ENCODE assay signal across 9 cellular contexts in the genomic region with DNA sequence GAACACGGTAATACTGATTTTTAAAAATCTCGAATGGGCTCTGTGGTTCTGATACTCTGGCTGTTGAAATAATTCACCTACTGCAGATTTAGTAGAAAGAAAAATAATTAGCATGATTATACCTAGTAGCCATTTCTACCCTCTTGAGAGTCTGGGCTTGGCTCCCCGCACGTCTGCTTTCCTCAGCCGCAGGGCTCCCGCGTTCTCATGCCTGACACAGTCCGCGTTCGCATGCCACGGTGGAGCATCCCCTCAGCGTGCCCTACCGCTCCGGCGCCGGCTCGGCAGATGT. TPM values are rescaled to one million over a fixed set of nuclear protein-coding genes. Genes with fewer than 3 reads are reported as not detected.
A peak's percentile ranks its signal among the peaks of the same experiment; 100 is the strongest.
DNase-seq lines count a peak whose midpoint lies in the region; ATAC-seq, FAIRE-seq and TF ChIP-seq lines count a peak whose summit lies in the region.
"Had no signal": no experiment of that assay in that cellular context is flagged by ENCODE, and none has a peak within 500 bp of the region (broad histone marks: within the 10 kb centered on the region; RNA-seq: fewer than 3 reads in every experiment).

No MANE protein-coding gene starts in this region.

- 0% methylated on average over 17 of the region's 17 CpGs for WGBS in right cardiac atrium
- 0% methylated on average over 17 of the region's 17 CpGs for WGBS in small intestine, 3 donors

- POLR2A ChIA-PET in HEK293 (lab: Yijun Ruan, JAX): interaction anchor here (0.7 to 1.5 kb wide), 7 partner anchors 13 to 263 kb away, joined by 3 to 25 read pairs (median 4); a partner anchor contains a TSS
- POLR2A ChIA-PET in activated CD4-positive, alpha-beta memory T cell treated with anti-CD3 and anti-CD28 coated beads, Interleukin-2, amount 10 ng/mL, durations not matched to agents 7 days and 5 days (lab: Charles Lee): interaction anchor here (0.7 to 1.9 kb wide), 13 partner anchors 8 to 844 kb away, joined by 3 to 21 read pairs (median 4); a partner anchor contains a TSS

- H3K9me3 ChIP-seq in HEK293 (ENCODE audit: control insufficient read depth, insufficient read depth, low read depth, low read length) (no peaks in the 10 kb centered on the region), right cardiac atrium (ENCODE audit: control insufficient read depth, low read length) (no peaks in the 10 kb centered on the region), small intestine (ENCODE audit: control insufficient read depth, low read depth) (no peaks in the 10 kb centered on the region)

- H3K36me3 ChIP-seq in HEK293 (ENCODE audit: control insufficient read depth in 2 of 2, insufficient read depth in 1 of 2, low read length in 2 of 2): peaks cover 3 to 16% of the 10 kb centered on the region in 2 experiments; a peak in 2 of 3 replicates
- no peaks in the 10 kb centered on the region for H3K36me3 ChIP-seq in small intestine (ENCODE audit: control insufficient read depth in 2 of 2, insufficient read depth in 2 of 2, low read length in 2 of 2)

- peak overlapping the region; percentile 71 for H3K4me3 ChIP-seq in HEK293 (ENCODE audit: low read depth, low read length)
- peak overlapping the region; percentile 59 for H3K4me3 ChIP-seq in right cardiac atrium (ENCODE audit: low read length)
- H3K4me3 ChIP-seq in small intestine (ENCODE audit: low read depth in 1 of 2, low read length in 2 of 2): peak overlapping the region; percentile 62 to 98

- no peaks in the 10 kb centered on the region for H3K27me3 Mint-ChIP-seq in activated CD4-positive, alpha-beta memory T cell treated with anti-CD3 and anti-CD28 coated beads, Interleukin-2, amount 10 ng/mL, durations not matched to agents 7 days and 5 days

- no peak for FAIRE-seq in small intestine (lab: Jason Lieb, UNC)
- FAIRE-seq: islet of Langerhans had no signal

- peak overlapping the region; percentile 99 for H3K27ac Mint-ChIP-seq in activated CD4-positive, alpha-beta memory T cell treated with anti-CD3 and anti-CD28 coated beads, Interleukin-2, amount 10 ng/mL, durations not matched to agents 7 days and 5 days

- intact Hi-C loops in right cardiac atrium (cut with DNase I): loop anchor here in 1 of 4 donors (5.0 kb wide), 1 partner anchor 44 kb away; no protein-coding TSS in a partner anchor

- CTCF ChIA-PET in HEK293 (lab: Yijun Ruan, JAX): interaction anchor here (0.8 kb wide), 1 partner anchor 176 kb away, joined by 4 read pairs; no protein-coding TSS in a partner anchor
- CTCF ChIA-PET in activated CD4-positive, alpha-beta memory T cell treated with anti-CD3 and anti-CD28 coated beads, Interleukin-2, amount 10 ng/mL, durations not matched to agents 7 days and 5 days (lab: Charles Lee): interaction anchor here (0.8 to 1.5 kb wide), 5 partner anchors 9 to 222 kb away, joined by 3 to 10 read pairs (median 4); no protein-coding TSS in a partner anchor

- no peak for TF ChIP-seq CTCF in HEK293 (tag by site-specific recombination; IDR thresholded peaks at IDR 0.05)

- ATAC-seq in right cardiac atrium: no peak
- ATAC-seq in activated CD4-positive, CD25-positive, alpha-beta regulatory T cell treated with anti-CD3 and anti-CD28 coated beads, Interleukin-2, amount 50 U/mL, for 24 hours: no peak
- ATAC-seq in HG03108 (IDR thresholded peaks at IDR 0.05; ENCODE audit: unreplicated experiment): no peak

- no peaks in the 10 kb centered on the region for H3K4me1 ChIP-seq in HEK293 (ENCODE audit: control insufficient read depth, insufficient read depth, low read length)
- no peaks in the 10 kb centered on the region for H3K4me1 ChIP-seq in right cardiac atrium (ENCODE audit: control insufficient read depth, insufficient read depth, low read length)
- H3K4me1 ChIP-seq in small intestine (ENCODE audit: control insufficient read depth in 2 of 2, insufficient read depth in 1 of 2, low read depth in 1 of 2, low read length in 1 of 2): peaks cover 0 to 2% of the 10 kb centered on the region in 2 donors

- DNase-seq in activated CD4-positive, alpha-beta memory T cell treated with anti-CD3 and anti-CD28 coated beads, Interleukin-2, amount 10 ng/mL, durations not matched to agents 7 days and 5 days: no peak
- DNase-seq in right cardiac atrium: no peak
- no peak for DNase-seq in small intestine
- no peak for DNase-seq in NCI-H1048 (lab: John Stamatoyannopoulos, UW)
- no peak for DNase-seq in activated effector memory CD4-positive, alpha-beta T cell treated with Interleukin-2 at 50 U/mL for 16 hours

- H3K27ac ChIP-seq in HEK293 (ENCODE audit: extremely low read depth, low read depth, low read length) (peak overlapping the region; percentile 100), right cardiac atrium (ENCODE audit: low read length) (peak overlapping the region; percentile 78), small intestine (ENCODE audit: low read depth in 1 of 2, low read length in 1 of 2) (peak overlapping the region; percentile 98 to 99)

- peaks cover 24% of the 10 kb centered on the region for H3K4me1 Mint-ChIP-seq in activated CD4-positive, alpha-beta memory T cell treated with anti-CD3 and anti-CD28 coated beads, Interleukin-2, amount 10 ng/mL, durations not matched to agents 7 days and 5 days

- H3K4me3 Mint-ChIP-seq in activated CD4-positive, alpha-beta memory T cell treated with anti-CD3 and anti-CD28 coated beads, Interleukin-2, amount 10 ng/mL, durations not matched to agents 7 days and 5 days: peak overlapping the region; percentile 96

- H3K36me3 Mint-ChIP-seq in activated CD4-positive, alpha-beta memory T cell treated with anti-CD3 and anti-CD28 coated beads, Interleukin-2, amount 10 ng/mL, durations not matched to agents 7 days and 5 days (ENCODE audit: low read depth): peaks cover 31% of the 10 kb centered on the region

- H3K9me3 Mint-ChIP-seq in activated CD4-positive, alpha-beta memory T cell treated with anti-CD3 and anti-CD28 coated beads, Interleukin-2, amount 10 ng/mL, durations not matched to agents 7 days and 5 days: no peaks in the 10 kb centered on the region

- H3K27me3 ChIP-seq in right cardiac atrium (ENCODE audit: control insufficient read depth, insufficient read depth) (no peaks in the 10 kb centered on the region), small intestine (ENCODE audit: control insufficient read depth in 2 of 2, insufficient read depth in 2 of 2, low read length in 2 of 2) (no peaks in the 10 kb centered on the region)

TF ChIP-seq in HEK293, 187 proteins besides CTCF, POLR2A, EP300 and RAD21:
- no peak for TF ChIP-seq ZNF394 (tag by site-specific recombination; IDR thresholded peaks at IDR 0.05; ENCODE audit: borderline replicate concordance)
- peak; percentile 86; the same call in 1 of the 2 replicates for TF ChIP-seq ZNF600 (tag by site-specific recombination; IDR thresholded peaks at IDR 0.05)
- TF ChIP-seq, protein P1, sequence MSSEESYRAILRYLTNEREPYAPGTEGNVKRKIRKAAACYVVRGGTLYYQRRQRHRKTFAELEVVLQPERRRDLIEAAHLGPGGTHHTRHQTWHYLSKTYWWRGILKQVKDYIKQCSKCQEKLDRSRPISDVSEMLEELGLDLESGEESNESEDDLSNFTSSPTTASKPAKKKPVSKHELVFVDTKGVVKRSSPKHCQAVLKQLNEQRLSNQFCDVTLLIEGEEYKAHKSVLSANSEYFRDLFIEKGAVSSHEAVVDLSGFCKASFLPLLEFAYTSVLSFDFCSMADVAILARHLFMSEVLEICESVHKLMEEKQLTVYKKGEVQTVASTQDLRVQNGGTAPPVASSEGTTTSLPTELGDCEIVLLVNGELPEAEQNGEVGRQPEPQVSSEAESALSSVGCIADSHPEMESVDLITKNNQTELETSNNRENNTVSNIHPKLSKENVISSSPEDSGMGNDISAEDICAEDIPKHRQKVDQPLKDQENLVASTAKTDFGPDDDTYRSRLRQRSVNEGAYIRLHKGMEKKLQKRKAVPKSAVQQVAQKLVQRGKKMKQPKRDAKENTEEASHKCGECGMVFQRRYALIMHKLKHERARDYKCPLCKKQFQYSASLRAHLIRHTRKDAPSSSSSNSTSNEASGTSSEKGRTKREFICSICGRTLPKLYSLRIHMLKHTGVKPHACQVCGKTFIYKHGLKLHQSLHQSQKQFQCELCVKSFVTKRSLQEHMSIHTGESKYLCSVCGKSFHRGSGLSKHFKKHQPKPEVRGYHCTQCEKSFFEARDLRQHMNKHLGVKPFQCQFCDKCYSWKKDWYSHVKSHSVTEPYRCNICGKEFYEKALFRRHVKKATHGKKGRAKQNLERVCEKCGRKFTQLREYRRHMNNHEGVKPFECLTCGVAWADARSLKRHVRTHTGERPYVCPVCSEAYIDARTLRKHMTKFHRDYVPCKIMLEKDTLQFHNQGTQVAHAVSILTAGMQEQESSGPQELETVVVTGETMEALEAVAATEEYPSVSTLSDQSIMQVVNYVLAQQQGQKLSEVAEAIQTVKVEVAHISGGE (tag by site-specific recombination; conservative IDR thresholded peaks at IDR 0.05; ENCODE audit: low read depth): peak; percentile 67; the same call in 1 of the 2 replicates
- TF ChIP-seq ZNF335 (tag by site-specific recombination; conservative IDR thresholded peaks at IDR 0.05): peak; percentile 73
- no peak for TF ChIP-seq ZNF514 (tag by site-specific recombination; IDR thresholded peaks at IDR 0.05)

RNA-seq across cellular contexts. Expression of a gene that starts 0.9 kb away (rescaled TPM):
- total RNA-seq in activated CD4-positive, alpha-beta memory T cell treated with anti-CD3 and anti-CD28 coated beads, Interleukin-2, amount 10 ng/mL, durations not matched to agents 7 days and 5 days: 100 to 1,000 TPM; 105 to 109 TPM
- total RNA-seq in right cardiac atrium: 10 to 100 TPM; 54.3 to 70.8 (median 58.8) TPM
- polyA plus RNA-seq in right cardiac atrium: 44.7 TPM
- 10 to 100 TPM; 41.4 to 47.4 (median 43.0) TPM for polyA plus RNA-seq in small intestine
